8 cellular contexts compared by ENCODE assay signal in genomic region chr3:49357466-49358216, GRCh38. TPM values are rescaled to one million over a fixed set of nuclear protein-coding genes. Genes with fewer than 3 reads are reported as not detected.
A peak's percentile ranks its signal among the peaks of the same experiment; 100 is the strongest.
DNase-seq lines count a peak whose midpoint lies in the region; ATAC-seq and TF ChIP-seq lines count a peak whose summit lies in the region.

No MANE protein-coding gene starts in this region.

- peak overlapping the region; percentile 74 to 91 for H3K4me3 ChIP-seq in right atrium auricular region
- peak overlapping the region; percentile 64 for H3K4me3 ChIP-seq in retinal pigment epithelial cell (ENCODE audit: low read length)

- ATAC-seq in HG02981 (IDR thresholded peaks at IDR 0.05; ENCODE audit: unreplicated experiment), result peak; percentile 20

- DNase-seq in GM13976 (ENCODE audit: low spot score), result peak; percentile 30
- peak; percentile 77 for DNase-seq in SW480 (ENCODE audit: low spot score)
- peak; percentile 79 for DNase-seq in amniotic stem cell (lab: John Stamatoyannopoulos, UW)
- DNase-seq in right atrium auricular region (ENCODE audit: low spot score), result peak; percentile 73
- peak; percentile 82 for DNase-seq in retinal pigment epithelial cell (ENCODE audit: low read depth)
- DNase-seq in NCI-H2171 (lab: John Stamatoyannopoulos, UW), result no peak
- DNase-seq in SK-N-DZ (ENCODE audit: low spot score), result no peak

- peaks cover 0 to 23% of the 10 kb centered on the region in 2 donors for H3K4me1 ChIP-seq in right atrium auricular region

- in situ Hi-C loops in GM13976 (cut with MboI; ENCODE audit: low sequenced_read_pairs, unreplicated experiment), result no loop called here

- H3K27ac ChIP-seq in right atrium auricular region, result peak overlapping the region; percentile 87 to 90

- no peak for TF ChIP-seq CTCF in GM13976 (IDR thresholded peaks at IDR 0.05; ENCODE audit: borderline replicate concordance, control extremely low read depth, extremely low read depth, insufficient read depth, missing control alignments)
- TF ChIP-seq CTCF in right atrium auricular region (IDR thresholded peaks at IDR 0.05), result no peak
- TF ChIP-seq CTCF in retinal pigment epithelial cell (conservative IDR thresholded peaks at IDR 0.05; ENCODE audit: low read depth, low read length), result no peak

- H3K27me3 ChIP-seq in right atrium auricular region, result no peaks in the 10 kb centered on the region

- peaks cover 45% of the 10 kb centered on the region for H3K36me3 ChIP-seq in right atrium auricular region

- no peaks in the 10 kb centered on the region for H3K9me3 ChIP-seq in right atrium auricular region

RNA-seq across cellular contexts. Expression of gene GPX1, which starts 0.5 kb away (rescaled TPM):
- total RNA-seq in right atrium auricular region, result 100 to 1,000 TPM; 121 to 276 TPM
- 103 and 122 TPM in 2 replicates for polyA plus RNA-seq in SK-N-DZ (2014; cell fraction: cytosol; rRNA removed)
- polyA plus RNA-seq in SK-N-DZ (2014; cell fraction: nucleus; rRNA removed), result 56.1 and 66.9 TPM in 2 replicates

RNA-seq across cellular contexts. Expression of gene USP4, which starts 17.8 kb away (rescaled TPM):
- total RNA-seq in right atrium auricular region, result 10 to 100 TPM in 1 of 2 donors, 1 to 10 TPM in 1; 9.8 to 13.5 TPM
- polyA plus RNA-seq in SK-N-DZ (2014; cell fraction: cytosol; rRNA removed), result 10.6 and 13.6 TPM in 2 replicates
- 12.6 and 24.1 TPM in 2 replicates for polyA plus RNA-seq in SK-N-DZ (2014; cell fraction: nucleus; rRNA removed)

RNA-seq across cellular contexts. Expression of gene RHOA, which starts 54.1 kb away (rescaled TPM):
- 100 to 1,000 TPM; 292 to 304 TPM for total RNA-seq in right atrium auricular region
- 289 and 303 TPM in 2 replicates for polyA plus RNA-seq in SK-N-DZ (2014; cell fraction: cytosol; rRNA removed)
- 135 and 139 TPM in 2 replicates for polyA plus RNA-seq in SK-N-DZ (2014; cell fraction: nucleus; rRNA removed)

RNA-seq across cellular contexts. Expression of gene TCTA, which starts 54.6 kb away (rescaled TPM):
- 10 to 100 TPM; 13.9 to 23.1 TPM for total RNA-seq in right atrium auricular region
- polyA plus RNA-seq in SK-N-DZ (2014; cell fraction: cytosol; rRNA removed), result 13.0 and 15.2 TPM in 2 replicates
- 1.9 and 5.5 TPM in 2 replicates for polyA plus RNA-seq in SK-N-DZ (2014; cell fraction: nucleus; rRNA removed)

Comparison
In these comparisons a context has a peak if more than half of its experiments do, and no peak if none do; other contexts are left out.
1. DNase-seq: peak in GM13976 (single experiment), SW480 (single experiment), amniotic stem cell (single experiment), right atrium auricular region (single experiment) and retinal pigment epithelial cell (single experiment); none in NCI-H2171 (single experiment) and SK-N-DZ (single experiment).